Comparison of ENCODE assay signal across 8 cellular contexts in genomic region chr3:42501321-42501680, GRCh38. TPM values are rescaled to one million over a fixed set of nuclear protein-coding genes. Genes with fewer than 3 reads are reported as not detected.
DNase-seq lines count a peak whose midpoint lies in the region; ATAC-seq, FAIRE-seq and TF ChIP-seq lines count a peak whose summit lies in the region.

No MANE protein-coding gene starts in this region.

- WGBS in HUES64, result 2% methylated on average over 27 of the region's 27 CpGs

- DNase-seq in bronchial epithelial cell (ENCODE audit: low read depth) (no peak), AG08396 (ENCODE audit: low spot score) (no peak), EL (no peak)

- H3K36me3 ChIP-seq in BLaER1 (no peaks in the 10 kb centered on the region), HUES64 (ENCODE audit: insufficient read depth, low read length) (no peaks in the 10 kb centered on the region), bronchial epithelial cell (ENCODE audit: control insufficient read depth, insufficient read depth, low read length) (no peaks in the 10 kb centered on the region), muscle layer of duodenum (ENCODE audit: control insufficient read depth in 1 of 2, insufficient read depth in 2 of 2, low read length in 2 of 2) (no peaks in the 10 kb centered on the region)

- H3K27me3 ChIP-seq in BLaER1 (peaks cover 39% of the 10 kb centered on the region), HUES64 (ENCODE audit: insufficient read depth, low read length) (peaks cover 59% of the 10 kb centered on the region), bronchial epithelial cell (ENCODE audit: control insufficient read depth, insufficient read depth, low read length) (peaks cover 4% of the 10 kb centered on the region), muscle layer of duodenum (ENCODE audit: low read depth, low read length) (peaks cover 18% of the 10 kb centered on the region)

- no peaks in the 10 kb centered on the region for H3K9me3 ChIP-seq in BLaER1
- H3K9me3 ChIP-seq in HUES64 (ENCODE audit: insufficient read depth, low read depth, low read length), result no peaks in the 10 kb centered on the region
- H3K9me3 ChIP-seq in muscle layer of duodenum (ENCODE audit: control insufficient read depth in 1 of 2, low read length in 2 of 2), result no peaks in the 10 kb centered on the region

- no peak for ATAC-seq in GM18873 (IDR thresholded peaks at IDR 0.05; ENCODE audit: low FRiP score, unreplicated experiment)
- no peak for ATAC-seq in GM18868 (IDR thresholded peaks at IDR 0.05; ENCODE audit: unreplicated experiment)

- no peak for TF ChIP-seq CTCF in bronchial epithelial cell (IDR thresholded peaks at IDR 0.05; ENCODE audit: insufficient read depth, low read length, severe bottlenecking)

- H3K4me2 ChIP-seq in BLaER1, result peak overlapping the region; percentile 98

- H4K20me1 ChIP-seq in BLaER1, result no peaks in the 10 kb centered on the region

- H3K27ac ChIP-seq in BLaER1 (no peak overlapping the region), HUES64 (ENCODE audit: low read depth, low read length) (no peak overlapping the region), muscle layer of duodenum (ENCODE audit: low read length) (no peak overlapping the region)

- no peak overlapping the region for H3K9ac ChIP-seq in BLaER1
- H3K9ac ChIP-seq in HUES64 (ENCODE audit: low read depth, low read length), result no peak overlapping the region

- no peak for FAIRE-seq in bronchial epithelial cell (lab: Jason Lieb, UNC)

- peaks cover 36% of the 10 kb centered on the region for H3K4me1 ChIP-seq in BLaER1
- H3K4me1 ChIP-seq in HUES64 (ENCODE audit: insufficient read depth, low read length), result peaks cover 10% of the 10 kb centered on the region
- peaks cover 9 to 19% of the 10 kb centered on the region in 2 donors for H3K4me1 ChIP-seq in muscle layer of duodenum (ENCODE audit: control insufficient read depth in 1 of 2, insufficient read depth in 2 of 2, low read length in 2 of 2)

- peak overlapping the region; percentile 71 for H3K4me3 ChIP-seq in BLaER1
- H3K4me3 ChIP-seq in HUES64 (ENCODE audit: low read length), result peak overlapping the region; percentile 62
- peak overlapping the region; percentile 45 for H3K4me3 ChIP-seq in bronchial epithelial cell (ENCODE audit: low read depth, low read length)
- peak overlapping the region; percentile 65 to 68 for H3K4me3 ChIP-seq in muscle layer of duodenum (ENCODE audit: low read depth in 1 of 2, low read length in 2 of 2)

RNA-seq across cellular contexts. Expression of gene VIPR1, which starts 1.1 kb away (rescaled TPM):
- 2.9 TPM for polyA plus RNA-seq in HUES64 (2013, experiment 1 of 2)
- polyA plus RNA-seq in HUES64 (2013, experiment 2 of 2), result 3.0 TPM
- 4.2 and 5.8 TPM in 2 replicates for total RNA-seq in bronchial epithelial cell
